In genomic region chr7:28957822-28958234, GRCh38 we compare ENCODE assay signal across 9 cellular contexts. TPM values are rescaled to one million over a fixed set of nuclear protein-coding genes. Genes with fewer than 3 reads are reported as not detected.
DNase-seq lines count a peak whose midpoint lies in the region; ATAC-seq and TF ChIP-seq lines count a peak whose summit lies in the region.
"Had no signal": no experiment of that assay in that cellular context is flagged by ENCODE, and none has a peak within 500 bp of the region (broad histone marks: within the 10 kb centered on the region; RNA-seq: fewer than 3 reads in every experiment).

No MANE protein-coding gene starts in this region.

- no peak overlapping the region for H3K9ac ChIP-seq in smooth muscle cell (ENCODE audit: low read depth)

- peaks cover 32% of the 10 kb centered on the region for H3F3A ChIP-seq in smooth muscle cell (ENCODE audit: low read depth)

- DNase-seq in GM13976 (ENCODE audit: low spot score) (peak; percentile 32), ascending aorta (ENCODE audit: low spot score in 2 of 2) (no peak), smooth muscle cell (lab: John Stamatoyannopoulos, UW; ENCODE audit: unreplicated experiment) (no peak), hepatic stellate cell (ENCODE audit: low spot score) (no peak)
- no peak for DNase-seq in activated CD4-positive, CD25-positive, alpha-beta regulatory T cell (lab: John Stamatoyannopoulos, UW)
- DNase-seq: PC-3 had no signal

- 2% methylated on average over 43 of the region's 43 CpGs for WGBS in smooth muscle cell (ENCODE audit: low lambda C conversion rate)

- H3K36me3 ChIP-seq in ascending aorta (no peaks in the 10 kb centered on the region), smooth muscle cell (ENCODE audit: low read depth) (no peaks in the 10 kb centered on the region)

- H2AFZ ChIP-seq in smooth muscle cell (ENCODE audit: low read depth): peak overlapping the region; percentile 83

- no peaks in the 10 kb centered on the region for H3K79me2 ChIP-seq in smooth muscle cell (ENCODE audit: low read depth)

- peaks cover 7% of the 10 kb centered on the region for H4K20me1 ChIP-seq in smooth muscle cell (ENCODE audit: low read depth)

- ATAC-seq in HG03342 (IDR thresholded peaks at IDR 0.05; ENCODE audit: unreplicated experiment) (no peak), GM21576 (IDR thresholded peaks at IDR 0.05; ENCODE audit: unreplicated experiment) (no peak)
- ATAC-seq: PC-3 had no signal

- H3K4me1 ChIP-seq in ascending aorta (peaks cover 6 to 21% of the 10 kb centered on the region in 2 donors), smooth muscle cell (ENCODE audit: low read depth) (peaks cover 22% of the 10 kb centered on the region)

- intact Hi-C loops in ascending aorta (cut with DNase I): loop anchor here (2.0 kb wide), 1 partner anchor 31 kb away; no protein-coding TSS in a partner anchor

- H3K4me3 ChIP-seq in ascending aorta: peak overlapping the region; percentile 48 to 58
- peak overlapping the region; percentile 61 for H3K4me3 ChIP-seq in iPS-18c (ENCODE audit: insufficient read depth, low read depth, low read length)
- H3K4me3 ChIP-seq in smooth muscle cell: peak overlapping the region; percentile 68

- H3K27me3 ChIP-seq in ascending aorta (peaks cover 27% of the 10 kb centered on the region), smooth muscle cell (ENCODE audit: low read depth) (no peaks in the 10 kb centered on the region)

- TF ChIP-seq CTCF in GM13976 (IDR thresholded peaks at IDR 0.05; ENCODE audit: borderline replicate concordance, control extremely low read depth, extremely low read depth, insufficient read depth, missing control alignments) (no peak), ascending aorta (IDR thresholded peaks at IDR 0.05) (no peak), smooth muscle cell (IDR thresholded peaks at IDR 0.05; ENCODE audit: borderline replicate concordance, insufficient read depth, poor library complexity, severe bottlenecking) (no peak)

- H3K4me2 ChIP-seq in smooth muscle cell: peak overlapping the region; percentile 97

- H3K9me3 ChIP-seq in ascending aorta (no peaks in the 10 kb centered on the region), iPS-18c (ENCODE audit: control insufficient read depth, insufficient read depth, low read length) (no peaks in the 10 kb centered on the region), smooth muscle cell (replicated peaks; ENCODE audit: low read depth) (no peaks in the 10 kb centered on the region)

- H3K27ac ChIP-seq in ascending aorta (no peak overlapping the region), smooth muscle cell (ENCODE audit: low read depth) (peak overlapping the region; percentile 44)

- in situ Hi-C loops in GM13976 (cut with MboI; ENCODE audit: low sequenced_read_pairs, unreplicated experiment): no loop called here

RNA-seq across cellular contexts. Expression of gene TRIL, which starts 0.3 kb away (rescaled TPM):
- total RNA-seq in ascending aorta (13.5 TPM), smooth muscle cell (8.9 and 11.1 TPM in 2 replicates)
- 4.7 and 11.0 TPM in 2 replicates for polyA plus RNA-seq in smooth muscle cell
